Comparison of ENCODE assay signal across 1 cellular context in genomic region chr22:41833369-41834004, GRCh38.
TF ChIP-seq lines count a peak whose summit lies in the region.

No MANE protein-coding gene starts in this region.

TF ChIP-seq in H1, 55 proteins besides CTCF, POLR2A, EP300 and RAD21:
- peak; percentile 23 for TF ChIP-seq TAF7 (optimal IDR thresholded peaks at IDR 0.05; ENCODE audit: borderline replicate concordance, low read depth, low read length)
- no peak for TF ChIP-seq NRF1 (IDR thresholded peaks at IDR 0.05; ENCODE audit: low read depth, low read length)
- no peak for TF ChIP-seq SAP30 (IDR thresholded peaks at IDR 0.05; ENCODE audit: insufficient read depth, insufficient replicate concordance, low read length)
- 0 out of 2 replicates have a peak, but pooled peaks have one; percentile 6 for TF ChIP-seq KDM5A (IDR thresholded peaks at IDR 0.05; ENCODE audit: low read length)
- peak; percentile 17 for TF ChIP-seq KDM4A (IDR thresholded peaks at IDR 0.05; ENCODE audit: low read depth, low read length, severe bottlenecking)
- TF ChIP-seq SUZ12 (IDR thresholded peaks at IDR 0.05; ENCODE audit: low read length) = no peak
- peak in 1 of 2 experiments; percentile 94; a peak in 2 of 4 replicates for TF ChIP-seq HDAC2 (IDR thresholded peaks at IDR 0.05; ENCODE audit: borderline replicate concordance in 1 of 2, low read depth in 2 of 2, low read length in 2 of 2)
- TF ChIP-seq BRCA1 (IDR thresholded peaks at IDR 0.05; ENCODE audit: low read depth, low read length) = no peak
- TF ChIP-seq E2F6 (IDR thresholded peaks at IDR 0.05) = peak; percentile 51
TF ChIP-seq in H1: peak in this region for 5.
